Comparison of ENCODE assay signal across 18 cellular contexts in genomic region chr14:53778263-53778662, GRCh38.
A peak's percentile ranks its signal among the peaks of the same experiment; 100 is the strongest.
DNase-seq lines count a peak whose midpoint lies in the region; ATAC-seq and TF ChIP-seq lines count a peak whose summit lies in the region.
"Had no signal": no experiment of that assay in that cellular context is flagged by ENCODE, and none has a peak within 500 bp of the region (broad histone marks: within the 10 kb centered on the region; RNA-seq: fewer than 3 reads in every experiment).

No MANE protein-coding gene starts in this region.

- no peaks in the 10 kb centered on the region for H3K36me3 Mint-ChIP-seq in natural killer cell treated with Interleukin-12 subunit alpha and Interleukin-12 subunit beta and Interleukin-15 and Interleukin-18, amount 100 ng/mL, for 72 hours
- H3K36me3 Mint-ChIP-seq: CD4-positive, alpha-beta memory T cell had no signal

- H3K36me3 ChIP-seq in OCI-LY3 (replicated peaks; ENCODE audit: low read depth, low read length) (no peaks in the 10 kb centered on the region), mammary epithelial cell (ENCODE audit: insufficient read depth, low read length) (no peaks in the 10 kb centered on the region)
- H3K36me3 ChIP-seq: BE2C, HAP-1 had no signal

- H3K9ac ChIP-seq in OCI-LY3 (ENCODE audit: low read length) (no peak overlapping the region), mammary epithelial cell (ENCODE audit: insufficient read depth, low read length) (no peak overlapping the region)

- peaks cover 2% of the 10 kb centered on the region for H3K9me3 Mint-ChIP-seq in natural killer cell treated with Interleukin-12 subunit alpha and Interleukin-12 subunit beta and Interleukin-15 and Interleukin-18, amount 100 ng/mL, for 72 hours
- H3K9me3 Mint-ChIP-seq: HFFc6 had no signal

- no peak overlapping the region for H2AFZ ChIP-seq in OCI-LY3 (ENCODE audit: low read depth, low read length)
- H2AFZ ChIP-seq in mammary epithelial cell (ENCODE audit: low read depth, low read length), result no peak overlapping the region

- TF ChIP-seq CTCF in OCI-LY3 (IDR thresholded peaks at IDR 0.05; ENCODE audit: low read depth, low read length) (no peak), mammary epithelial cell (conservative IDR thresholded peaks at IDR 0.05 in 1 of 2, IDR thresholded peaks at IDR 0.05 in 1 of 2; ENCODE audit: extremely low read depth in 1 of 2, insufficient read depth in 1 of 2, low read depth in 1 of 2, low read length in 2 of 2) (no peak)

- in situ Hi-C loops in mammary epithelial cell (cut with MboI; ENCODE audit: low sequenced_read_pairs in 2 of 2), result loop anchor here in 1 of 2 donors (25.0 kb wide), 1 partner anchor 559 kb away; no protein-coding TSS in a partner anchor

- dilution Hi-C loops in mammary epithelial cell (cut with HindIII; ENCODE audit: low sequenced_read_pairs), result no loop called here

- no peaks in the 10 kb centered on the region for H3K4me1 Mint-ChIP-seq in natural killer cell treated with Interleukin-12 subunit alpha and Interleukin-12 subunit beta and Interleukin-15 and Interleukin-18, amount 100 ng/mL, for 72 hours (ENCODE audit: low read depth in 2 of 2)
- H3K4me1 Mint-ChIP-seq: CD4-positive, alpha-beta memory T cell had no signal

- intact Hi-C loops in mammary epithelial cell (cut with micrococcal nuclease), result no loop called here

- peak; percentile 77 for ATAC-seq in GM18868 (IDR thresholded peaks at IDR 0.05; ENCODE audit: unreplicated experiment)
- ATAC-seq in HG02759 (IDR thresholded peaks at IDR 0.05; ENCODE audit: unreplicated experiment), result peak; percentile 70
- peak; percentile 55 for ATAC-seq in HG03045 (IDR thresholded peaks at IDR 0.05; ENCODE audit: unreplicated experiment)
- ATAC-seq in HG03097 (IDR thresholded peaks at IDR 0.05; ENCODE audit: low FRiP score, unreplicated experiment), result no peak
- ATAC-seq in natural killer cell treated with Interleukin-12 subunit alpha and Interleukin-12 subunit beta and Interleukin-15 and Interleukin-18, amount 100 ng/mL, for 72 hours, result no peak

- no peaks in the 10 kb centered on the region for H3K27me3 Mint-ChIP-seq in natural killer cell treated with Interleukin-12 subunit alpha and Interleukin-12 subunit beta and Interleukin-15 and Interleukin-18, amount 100 ng/mL, for 72 hours
- H3K27me3 Mint-ChIP-seq: CD4-positive, alpha-beta memory T cell had no signal

- no peak for DNase-seq in natural killer cell treated with Interleukin-12 subunit alpha and Interleukin-12 subunit beta and Interleukin-15 and Interleukin-18, amount 100 ng/mL, for 72 hours (ENCODE audit: low spot score)
- no peak for DNase-seq in HCEC 1CT
- no peak for DNase-seq in mammary epithelial cell
- DNase-seq: BE2C; CD4-positive, alpha-beta memory T cell; DMS79 treated with DMSO at 0.1 percent for 48 hours; EL; HFFc6; IMR-90; Kasumi-1; KBM-7 had no signal

- H3K27ac Mint-ChIP-seq in natural killer cell treated with Interleukin-12 subunit alpha and Interleukin-12 subunit beta and Interleukin-15 and Interleukin-18, amount 100 ng/mL, for 72 hours, result no peak overlapping the region
- H3K27ac Mint-ChIP-seq: CD4-positive, alpha-beta memory T cell; HFFc6 had no signal

- H3K9me3 ChIP-seq in OCI-LY3 (ENCODE audit: insufficient read depth, low read length) (no peaks in the 10 kb centered on the region), mammary epithelial cell (replicated peaks; ENCODE audit: insufficient read depth, low read length) (no peaks in the 10 kb centered on the region)
- H3K9me3 ChIP-seq: BE2C, HAP-1 had no signal

- H3K4me3 Mint-ChIP-seq in natural killer cell treated with Interleukin-12 subunit alpha and Interleukin-12 subunit beta and Interleukin-15 and Interleukin-18, amount 100 ng/mL, for 72 hours, result no peak overlapping the region
- H3K4me3 Mint-ChIP-seq: CD4-positive, alpha-beta memory T cell; HFFc6 had no signal

- no TSS peak for BruUV-seq in mammary epithelial cell (replicated peaks; lab: Mats Ljungman, UMichigan)

- H3K27me3 ChIP-seq in OCI-LY3 (ENCODE audit: low read depth, low read length) (no peaks in the 10 kb centered on the region), mammary epithelial cell (ENCODE audit: insufficient read depth, low read length) (peaks cover 9% of the 10 kb centered on the region)
- H3K27me3 ChIP-seq: BE2C had no signal

- peak overlapping the region; percentile 18 for H3K4me2 ChIP-seq in OCI-LY3 (ENCODE audit: low read length)
- no peak overlapping the region for H3K4me2 ChIP-seq in mammary epithelial cell (ENCODE audit: insufficient read depth, low read depth, low read length)

- H3K27ac ChIP-seq in OCI-LY3 (ENCODE audit: low read length), result no peak overlapping the region
- no peak overlapping the region for H3K27ac ChIP-seq in mammary epithelial cell (ENCODE audit: insufficient read depth, low read depth, low read length)
- H3K27ac ChIP-seq: C4-2B had no signal

- H4K20me1 ChIP-seq in OCI-LY3 (ENCODE audit: insufficient read depth, low read length), result no peaks in the 10 kb centered on the region
- no peaks in the 10 kb centered on the region for H4K20me1 ChIP-seq in mammary epithelial cell (ENCODE audit: insufficient read depth, low read length)

- H3K4me1 ChIP-seq in OCI-LY3 (ENCODE audit: low read length) (peaks cover 17% of the 10 kb centered on the region), mammary epithelial cell (ENCODE audit: insufficient read depth, low read length) (no peaks in the 10 kb centered on the region)
- H3K4me1 ChIP-seq: BE2C, HAP-1 had no signal

- CTCF ChIA-PET in mammary epithelial cell (lab: Charles Lee; ENCODE audit: low non-redundant PET), result no interaction called here

- H3K79me2 ChIP-seq in OCI-LY3 (ENCODE audit: low read length) (no peaks in the 10 kb centered on the region), mammary epithelial cell (ENCODE audit: insufficient read depth, low read length) (no peaks in the 10 kb centered on the region)

- H3K4me3 ChIP-seq in OCI-LY3 (ENCODE audit: low read length), result no peak overlapping the region
- H3K4me3 ChIP-seq in mammary epithelial cell (replicated peaks in 1 of 3; ENCODE audit: insufficient read depth in 1 of 3, low read depth in 2 of 3, low read length in 3 of 3), result no peak overlapping the region
- H3K4me3 ChIP-seq: HAP-1 had no signal

Comparison
In these comparisons a context has a peak if more than half of its experiments do, and no peak if none do; other contexts are left out.
1. ATAC-seq: peak in GM18868 (single experiment), HG02759 (single experiment) and HG03045 (single experiment); none in HG03097 (single experiment) and natural killer cell treated with Interleukin-12 subunit alpha and Interleukin-12 subunit beta and Interleukin-15 and Interleukin-18, amount 100 ng/mL, for 72 hours (0 of 2).